In genomic region chr6:43914272-43915147, GRCh38 we compare ENCODE assay signal across 1 cellular context.
A peak's percentile ranks its signal among the peaks of the same experiment; 100 is the strongest.
TF ChIP-seq lines count a peak whose summit lies in the region.

No MANE protein-coding gene starts in this region.

TF ChIP-seq in K562, 482 proteins besides CTCF, POLR2A, EP300 and RAD21 (continued from another document and continues in another):
- TF ChIP-seq MTA1 (IDR thresholded peaks at IDR 0.05; ENCODE audit: borderline replicate concordance) (peak; percentile 27; the same call in 1 of the 2 replicates), BRD9 (IDR thresholded peaks at IDR 0.05; ENCODE audit: low read depth, partially characterized antibody) (no peak), ZNF212 (CRISPR knock-in tag; IDR thresholded peaks at IDR 0.05) (no peak), NCOA6 (IDR thresholded peaks at IDR 0.05) (no peak), MAX (CRISPR knock-in tag; IDR thresholded peaks at IDR 0.05) (peak; percentile 29; the same call in 1 of the 2 replicates), XRCC4 (IDR thresholded peaks at IDR 0.05; ENCODE audit: extremely low read depth, insufficient read depth, insufficient read length) (no peak), E2F3 (CRISPR knock-in tag; IDR thresholded peaks at IDR 0.05) (no peak), YBX1 (IDR thresholded peaks at IDR 0.05) (no peak), OTX1 (CRISPR knock-in tag; IDR thresholded peaks at IDR 0.05) (no peak), KLF1 (tag; IDR thresholded peaks at IDR 0.05) (no peak), POLR2H (tag; IDR thresholded peaks at IDR 0.05; ENCODE audit: low read depth) (no peak), RNF219 (CRISPR knock-in tag; IDR thresholded peaks at IDR 0.05) (no peak), ZNF384 (IDR thresholded peaks at IDR 0.05; ENCODE audit: low read depth, low read length) (no peak), HCFC1 (IDR thresholded peaks at IDR 0.05; ENCODE audit: low read depth, low read length) (no peak), ZFX (CRISPR knock-in tag; IDR thresholded peaks at IDR 0.05) (peak; percentile 40), YY1 (IDR thresholded peaks at IDR 0.05; ENCODE audit: borderline replicate concordance in 1 of 3, control insufficient read depth in 1 of 3, extremely low read depth in 1 of 3, insufficient read depth in 3 of 3, insufficient read length in 1 of 3, insufficient replicate concordance in 2 of 3, low read depth in 1 of 3, low read length in 2 of 3) (no peak), CBX1 (IDR thresholded peaks at IDR 0.05; ENCODE audit: low read depth) (no peak), RCOR1 (IDR thresholded peaks at IDR 0.05; ENCODE audit: borderline replicate concordance in 1 of 2, low read depth in 2 of 2, low read length in 2 of 2) (no peak), RFX1 (IDR thresholded peaks at IDR 0.05) (no peak), POLR3A (IDR thresholded peaks at IDR 0.05; ENCODE audit: borderline replicate concordance, extremely low read depth, insufficient read depth, insufficient read length) (no peak), DMBX1 (CRISPR knock-in tag; IDR thresholded peaks at IDR 0.05; ENCODE audit: borderline replicate concordance) (no peak), MAZ (CRISPR knock-in tag; conservative IDR thresholded peaks at IDR 0.05 in 1 of 2, IDR thresholded peaks at IDR 0.05 in 1 of 2) (no peak), ZNF449 (CRISPR knock-in tag; IDR thresholded peaks at IDR 0.05) (no peak), RFX7 (CRISPR knock-in tag; IDR thresholded peaks at IDR 0.05) (no peak), IRF1 (CRISPR knock-in tag; IDR thresholded peaks at IDR 0.05; ENCODE audit: borderline replicate concordance) (no peak), CXXC5 (CRISPR knock-in tag; IDR thresholded peaks at IDR 0.05) (peak; percentile 13; the same call in 1 of the 2 replicates), MGA (IDR thresholded peaks at IDR 0.05) (no peak), RBM14 (IDR thresholded peaks at IDR 0.05; ENCODE audit: borderline replicate concordance, insufficient read depth, low read depth, low read length) (no peak), CBFB (CRISPR knock-in tag; IDR thresholded peaks at IDR 0.05) (no peak), HSF4 (CRISPR knock-in tag; IDR thresholded peaks at IDR 0.05; ENCODE audit: borderline replicate concordance) (no peak), ZNF766 (CRISPR knock-in tag; conservative IDR thresholded peaks at IDR 0.05) (0 out of 2 replicates have a peak, but pooled peaks have one; percentile 11), GTF2B (IDR thresholded peaks at IDR 0.05; ENCODE audit: extremely low read depth, insufficient read length) (no peak), ZNF3 (CRISPR knock-in tag; IDR thresholded peaks at IDR 0.05) (no peak), E2F1 (CRISPR knock-in tag; IDR thresholded peaks at IDR 0.05) (no peak), RUNX1 (IDR thresholded peaks at IDR 0.05; ENCODE audit: low read depth) (no peak), NR2C2 (CRISPR knock-in tag; IDR thresholded peaks at IDR 0.05) (no peak), NR2C2 (tag; IDR thresholded peaks at IDR 0.05) (no peak), TEAD1 (CRISPR knock-in tag; IDR thresholded peaks at IDR 0.05) (no peak), STAG1 (CRISPR knock-in tag; IDR thresholded peaks at IDR 0.05; ENCODE audit: borderline replicate concordance) (no peak), TFE3 (CRISPR knock-in tag; IDR thresholded peaks at IDR 0.05) (no peak), ATF1 (CRISPR knock-in tag; IDR thresholded peaks at IDR 0.05) (no peak), ATF1 (tag; IDR thresholded peaks at IDR 0.05) (no peak), FOSL1 (tag; conservative IDR thresholded peaks at IDR 0.05) (peak; percentile 22), RAD51 (IDR thresholded peaks at IDR 0.05; ENCODE audit: borderline replicate concordance, low read depth) (no peak), KHSRP (IDR thresholded peaks at IDR 0.05) (no peak), HMG20B (CRISPR knock-in tag; IDR thresholded peaks at IDR 0.05) (0 out of 2 replicates have a peak, but pooled peaks have one; percentile 20)
